8 cellular contexts compared by ENCODE assay signal in the genomic region with DNA sequence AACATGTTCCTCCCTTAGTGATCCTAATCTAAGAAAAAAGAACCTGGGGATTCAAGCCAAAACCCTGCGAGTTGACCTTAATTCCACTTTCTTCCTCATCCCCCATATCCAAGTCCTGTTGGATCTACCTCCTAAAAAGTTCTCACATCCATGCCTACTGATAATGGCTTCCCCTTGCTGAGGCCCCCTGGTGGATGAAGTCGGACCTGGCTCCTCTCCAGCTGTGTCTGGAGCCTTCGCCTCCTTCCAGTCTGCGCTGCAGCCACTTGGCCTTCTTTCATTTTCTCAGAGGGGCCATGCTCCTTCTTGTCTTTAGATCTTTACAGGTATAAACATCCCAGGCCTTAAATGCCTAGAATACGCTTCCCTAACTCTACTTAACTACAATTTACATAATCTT. TPM values are rescaled to one million over a fixed set of nuclear protein-coding genes. Genes with fewer than 3 reads are reported as not detected.
DNase-seq lines count a peak whose midpoint lies in the region; ATAC-seq lines count a peak whose summit lies in the region.

No MANE protein-coding gene starts in this region.

- H3K9me3 ChIP-seq in SJCRH30 (replicated peaks): no peaks in the 10 kb centered on the region
- no peaks in the 10 kb centered on the region for H3K9me3 ChIP-seq in stomach smooth muscle (ENCODE audit: control insufficient read depth in 2 of 2, low read length in 2 of 2)

- DNase-seq in NCI-H1417 (lab: John Stamatoyannopoulos, UW) (peak in 2 of 3 experiments; percentile 8 to 32), NCI-H1417 treated with DMSO at 0.1 percent for 48 hours (lab: John Stamatoyannopoulos, UW) (no peak), SJCRH30 (peak; percentile 42 to 62), glomerular visceral epithelial cell (ENCODE audit: extremely low spot score) (peak; percentile 42), sciatic nerve (ENCODE audit: low spot score) (no peak), MV-4-11 (lab: John Stamatoyannopoulos, UW) (no peak)

- intact Hi-C loops in sciatic nerve (cut with DNase I): no loop called here

- H3K9ac ChIP-seq in stomach smooth muscle (ENCODE audit: low read length in 2 of 2): no peak overlapping the region

- ATAC-seq in HG02610 (IDR thresholded peaks at IDR 0.05; ENCODE audit: unreplicated experiment) (peak; percentile 44), sciatic nerve (no peak)

- H3K4me1 ChIP-seq in SJCRH30 (peaks cover 14% of the 10 kb centered on the region; the same call in 1 of the 2 replicates), stomach smooth muscle (ENCODE audit: control insufficient read depth, insufficient read depth, low read length) (peaks cover 10% of the 10 kb centered on the region)

- no peaks in the 10 kb centered on the region for H3K36me3 ChIP-seq in SJCRH30
- no peaks in the 10 kb centered on the region for H3K36me3 ChIP-seq in stomach smooth muscle (ENCODE audit: control insufficient read depth in 2 of 2, insufficient read depth in 2 of 2, low read length in 2 of 2)

- no peak overlapping the region for H3K4me3 ChIP-seq in SJCRH30
- peak overlapping the region; percentile 11 to 57 for H3K4me3 ChIP-seq in stomach smooth muscle (ENCODE audit: low read length in 2 of 2)

- H3K27ac ChIP-seq in SJCRH30: no peak overlapping the region
- no peak overlapping the region for H3K27ac ChIP-seq in stomach smooth muscle (ENCODE audit: low read length)

- H3K27me3 ChIP-seq in SJCRH30: no peaks in the 10 kb centered on the region
- H3K27me3 ChIP-seq in stomach smooth muscle (ENCODE audit: control insufficient read depth in 1 of 2, insufficient read depth in 2 of 2, low read length in 2 of 2): no peaks in the 10 kb centered on the region

RNA-seq across cellular contexts. Expression of gene PDE1C, which starts 8.1 kb away (rescaled TPM):
- total RNA-seq in SJCRH30 (2014; rRNA removed; shearing (Covaris generic)): 0.02 TPM in 1 of 2 replicates, not detected in the other
- 23.3 TPM for total RNA-seq in sciatic nerve

Comparison
In these comparisons a context has a peak if more than half of its experiments do, and no peak if none do; other contexts are left out.
1. DNase-seq: peak in NCI-H1417 (2 of 3), SJCRH30 (2 of 2) and glomerular visceral epithelial cell (single experiment); none in NCI-H1417 treated with DMSO at 0.1 percent for 48 hours (single experiment), sciatic nerve (single experiment) and MV-4-11 (single experiment).
2. RNA of gene PDE1C, which starts 8.1 kb away (total RNA-seq): 23.3 TPM in sciatic nerve (single experiment); 0.02 TPM in SJCRH30; every median in the first group is over 10 times any median in the second.